ENCODE assay signal across 6 cellular contexts in the genomic region with DNA sequence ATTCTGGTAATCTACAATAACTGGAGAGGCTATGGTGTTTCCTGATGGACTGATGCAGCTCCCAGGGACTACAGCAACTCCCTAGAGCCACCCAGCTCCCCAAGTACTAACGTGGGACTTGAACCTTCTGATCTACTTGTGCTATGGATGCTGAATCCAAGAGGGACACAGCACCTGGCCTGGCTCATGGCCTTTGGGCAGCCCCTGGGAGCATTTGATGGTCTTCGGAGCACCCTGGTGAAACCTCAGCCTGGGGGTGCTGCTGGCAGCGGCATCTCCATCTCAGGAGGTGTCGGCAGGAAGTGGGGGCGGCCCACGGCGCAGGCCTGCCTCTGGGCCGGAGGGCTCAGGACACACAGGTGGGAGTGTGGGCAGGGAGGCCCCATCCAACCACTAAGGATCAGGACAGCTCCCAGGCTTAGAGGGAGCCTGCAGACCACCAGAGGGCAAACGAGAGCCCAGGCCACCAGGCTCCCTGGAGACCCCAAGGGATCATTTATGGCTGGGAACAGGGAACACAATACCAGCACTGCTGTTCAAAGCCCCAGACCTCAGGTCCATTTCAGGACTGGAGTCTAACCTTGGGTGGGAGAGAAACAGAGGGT. TPM values are rescaled to one million over a fixed set of nuclear protein-coding genes. Genes with fewer than 3 reads are reported as not detected.
A peak's percentile ranks its signal among the peaks of the same experiment; 100 is the strongest.
DNase-seq lines count a peak whose midpoint lies in the region; ATAC-seq and TF ChIP-seq lines count a peak whose summit lies in the region.

No MANE protein-coding gene starts in this region.

- peak overlapping the region; percentile 85 for H3K27ac Mint-ChIP-seq in activated CD4-positive, alpha-beta memory T cell treated with anti-CD3 and anti-CD28 coated beads for 36 hours

- no peak for ATAC-seq in HG03045 (IDR thresholded peaks at IDR 0.05; ENCODE audit: unreplicated experiment)

- H3K79me1 ChIP-seq in mesendoderm (ENCODE audit: low read length), result peaks cover 9% of the 10 kb centered on the region

- H3K4me1 ChIP-seq in DOHH2 (ENCODE audit: control insufficient read depth, low read length), result peaks cover 100% of the 10 kb centered on the region
- H3K4me1 ChIP-seq in mesendoderm (ENCODE audit: control insufficient read depth, low read depth, low read length), result no peaks in the 10 kb centered on the region

- intact Hi-C loops in activated CD4-positive, alpha-beta memory T cell treated with anti-CD3 and anti-CD28 coated beads for 36 hours (cut with micrococcal nuclease), result loop anchor here (1.0 to 5.0 kb wide), 2 partner anchors 10 to 103 kb away; partner anchors contain the start of gene MAJIN

- POLR2A ChIA-PET in activated CD4-positive, alpha-beta memory T cell treated with anti-CD3 and anti-CD28 coated beads for 36 hours (lab: Charles Lee), result interaction anchor here (0.6 to 20.4 kb wide), 12 partner anchors 8 to 559 kb away, joined by 3 to 460 read pairs (median 4); partner anchors contain the start of genes EHD1 and SF1

- H4K5ac ChIP-seq in mesendoderm (ENCODE audit: low read length), result no peak overlapping the region

- H4K8ac ChIP-seq in mesendoderm (ENCODE audit: low read depth, low read length), result no peak overlapping the region

- H3K4me3 Mint-ChIP-seq in activated CD4-positive, alpha-beta memory T cell treated with anti-CD3 and anti-CD28 coated beads for 36 hours, result peak overlapping the region; percentile 62

- no peak overlapping the region for H2BK5ac ChIP-seq in mesendoderm (ENCODE audit: low read length)

- H3K27ac ChIP-seq in DOHH2 (ENCODE audit: low read depth, low read length) (peak overlapping the region; percentile 96), mesendoderm (ENCODE audit: low read depth, low read length) (no peak overlapping the region)

- H3K9me3 ChIP-seq in DOHH2 (ENCODE audit: control insufficient read depth, insufficient read depth, low read length), result no peaks in the 10 kb centered on the region

- H3K4me3 ChIP-seq in DOHH2 (ENCODE audit: low read length) (peak overlapping the region; percentile 65), mesendoderm (ENCODE audit: low read length) (no peak overlapping the region)

- no peak overlapping the region for H2BK120ac ChIP-seq in mesendoderm (ENCODE audit: low read depth, low read length)

- peak; percentile 76 for TF ChIP-seq CTCF in DOHH2 (IDR thresholded peaks at IDR 0.05; ENCODE audit: low read depth, low read length, poor library complexity, severe bottlenecking)

- H3K27me3 ChIP-seq in DOHH2 (ENCODE audit: control insufficient read depth, low read length) (no peaks in the 10 kb centered on the region), mesendoderm (ENCODE audit: insufficient read depth, low read length, poor library complexity) (no peaks in the 10 kb centered on the region)

- H3K9ac ChIP-seq in mesendoderm (ENCODE audit: low read length), result no peak overlapping the region

- peaks cover 9% of the 10 kb centered on the region for H3K9me3 Mint-ChIP-seq in activated CD4-positive, alpha-beta memory T cell treated with anti-CD3 and anti-CD28 coated beads for 36 hours

- no peak overlapping the region for H2AK5ac ChIP-seq in mesendoderm (ENCODE audit: low read length)

- no CpG with 5 or more reads among the region's 9 CpGs for WGBS in mesendoderm (ENCODE audit: extremely low coverage, insufficient coverage, low lambda C conversion rate)

- H3K36me3 ChIP-seq in DOHH2 (ENCODE audit: control insufficient read depth, low read length) (peaks cover 81% of the 10 kb centered on the region), mesendoderm (ENCODE audit: control insufficient read depth, insufficient read depth, low read length) (no peaks in the 10 kb centered on the region)

- no peak overlapping the region for H2BK15ac ChIP-seq in mesendoderm (replicated peaks; ENCODE audit: low read depth)

- H3K4ac ChIP-seq in mesendoderm (ENCODE audit: low read depth, low read length), result no peak overlapping the region

- H3F3A ChIP-seq in DOHH2 (ENCODE audit: control insufficient read depth, insufficient read depth), result peaks cover 36% of the 10 kb centered on the region

- no peak for DNase-seq in activated CD4-positive, alpha-beta memory T cell treated with anti-CD3 and anti-CD28 coated beads for 36 hours
- DNase-seq in mesendoderm (peak; percentile 47), NCI-H2081 treated with DMSO at 0.1 percent for 48 hours (lab: John Stamatoyannopoulos, UW) (no peak), HPDE6-E6E7 (ENCODE audit: extremely low spot score) (no peak)

- CTCF ChIA-PET in activated CD4-positive, alpha-beta memory T cell treated with anti-CD3 and anti-CD28 coated beads for 36 hours (lab: Charles Lee), result interaction anchor here (1.4 to 29.1 kb wide), 4 partner anchors 11 to 145 kb away, joined by 4 to 1198 read pairs (median 186); partner anchors contain the start of genes ARL2, CDC42BPG and EHD1

- H3K4me2 ChIP-seq in DOHH2 (ENCODE audit: low read length), result peak overlapping the region; percentile 84
- no peak overlapping the region for H3K4me2 ChIP-seq in mesendoderm (ENCODE audit: low read length)

- no peak overlapping the region for H3K56ac ChIP-seq in mesendoderm (ENCODE audit: low read length)

- peaks cover 92% of the 10 kb centered on the region for H3K4me1 Mint-ChIP-seq in activated CD4-positive, alpha-beta memory T cell treated with anti-CD3 and anti-CD28 coated beads for 36 hours (ENCODE audit: low read depth)

- 0 out of 2 replicates have a peak, but pooled peaks cover 4% of the 10 kb centered on the region for H4K20me1 ChIP-seq in DOHH2 (ENCODE audit: control insufficient read depth, insufficient read depth, low read depth, low read length)

- peaks cover 58% of the 10 kb centered on the region for H3K36me3 Mint-ChIP-seq in activated CD4-positive, alpha-beta memory T cell treated with anti-CD3 and anti-CD28 coated beads for 36 hours

- H3K18ac ChIP-seq in mesendoderm (ENCODE audit: low read length), result no peak overlapping the region

- H3K27me3 Mint-ChIP-seq in activated CD4-positive, alpha-beta memory T cell treated with anti-CD3 and anti-CD28 coated beads for 36 hours, result no peaks in the 10 kb centered on the region

- H3K9me2 ChIP-seq in DOHH2 (replicated peaks; ENCODE audit: control insufficient read depth, low read length), result no peaks in the 10 kb centered on the region

- peaks cover 89% of the 10 kb centered on the region for H3K79me2 ChIP-seq in DOHH2 (ENCODE audit: control insufficient read depth, low read length)
- no peaks in the 10 kb centered on the region for H3K79me2 ChIP-seq in mesendoderm (ENCODE audit: control insufficient read depth, insufficient read depth, low read length)

- H3K23ac ChIP-seq in mesendoderm (ENCODE audit: low read length), result no peak overlapping the region

RNA-seq across cellular contexts. Expression of gene EHD1, which starts 8.7 kb away (rescaled TPM):
- 100 to 1,000 TPM; 103 to 113 TPM for total RNA-seq in activated CD4-positive, alpha-beta memory T cell treated with anti-CD3 and anti-CD28 coated beads for 36 hours
- polyA plus RNA-seq in mesendoderm (2013, experiment 1 of 2), result 21.1 TPM
- 21.9 TPM for polyA plus RNA-seq in mesendoderm (2013, experiment 2 of 2)

RNA-seq across cellular contexts. Expression of gene CDC42BPG, which starts 25.2 kb away (rescaled TPM):
- total RNA-seq in activated CD4-positive, alpha-beta memory T cell treated with anti-CD3 and anti-CD28 coated beads for 36 hours, result under 1 TPM; 0.39 to 0.69 TPM
- 3.2 TPM for polyA plus RNA-seq in mesendoderm (2013, experiment 1 of 2)
- polyA plus RNA-seq in mesendoderm (2013, experiment 2 of 2), result 3.4 TPM

RNA-seq across cellular contexts. Expression of gene ATG2A, which starts 47.3 kb away (rescaled TPM):
- total RNA-seq in activated CD4-positive, alpha-beta memory T cell treated with anti-CD3 and anti-CD28 coated beads for 36 hours, result 10 to 100 TPM; 20.2 to 20.5 TPM
- 5.1 TPM for polyA plus RNA-seq in mesendoderm (2013, experiment 1 of 2)
- 5.4 TPM for polyA plus RNA-seq in mesendoderm (2013, experiment 2 of 2)

RNA-seq across cellular contexts. Expression of gene PPP2R5B, which starts 54.8 kb away (rescaled TPM):
- 10 to 100 TPM in 1 of 2 experiments, 1 to 10 TPM in 1; 9.7 to 11.9 TPM for total RNA-seq in activated CD4-positive, alpha-beta memory T cell treated with anti-CD3 and anti-CD28 coated beads for 36 hours
- 2.4 TPM for polyA plus RNA-seq in mesendoderm (2013, experiment 1 of 2)
- 3.2 TPM for polyA plus RNA-seq in mesendoderm (2013, experiment 2 of 2)

RNA-seq across cellular contexts. Expression of gene MEN1, which starts 59.3 kb away (rescaled TPM):
- 10 to 100 TPM; 31.3 to 32.2 TPM for total RNA-seq in activated CD4-positive, alpha-beta memory T cell treated with anti-CD3 and anti-CD28 coated beads for 36 hours
- 46.1 TPM for polyA plus RNA-seq in mesendoderm (2013, experiment 1 of 2)
- polyA plus RNA-seq in mesendoderm (2013, experiment 2 of 2), result 44.6 TPM
